In genomic region chr12:106149096-106149784, GRCh38 we compare ENCODE assay signal across 8 cellular contexts. TPM values are rescaled to one million over a fixed set of nuclear protein-coding genes. Genes with fewer than 3 reads are reported as not detected.
DNase-seq lines count a peak whose midpoint lies in the region; ATAC-seq and TF ChIP-seq lines count a peak whose summit lies in the region.

No MANE protein-coding gene starts in this region.

- no peak overlapping the region for H3K27ac ChIP-seq in HCT116 (ENCODE audit: low read depth, low read length)

- H3K4me1 Mint-ChIP-seq in WTC11 = peaks cover 24% of the 10 kb centered on the region
- no peaks in the 10 kb centered on the region for H3K4me1 Mint-ChIP-seq in activated T-helper 2 cell treated with anti-CD3 and anti-CD28 coated beads, Interferon-gamma antibody, Interleukin-2, Interleukin-4, amounts not matched to agents 10 μg/mL and 5 μg/mL and 100 μg/mL, durations not matched to agents 14 hours and 24 hours and 36 hours (ENCODE audit: low read depth)

- no peaks in the 10 kb centered on the region for H3K9me3 Mint-ChIP-seq in WTC11
- H3K9me3 Mint-ChIP-seq in activated T-helper 2 cell treated with anti-CD3 and anti-CD28 coated beads, Interferon-gamma antibody, Interleukin-2, Interleukin-4, amounts not matched to agents 10 μg/mL and 5 μg/mL and 100 μg/mL, durations not matched to agents 14 hours and 24 hours and 36 hours = no peaks in the 10 kb centered on the region

- H3K27me3 ChIP-seq in HCT116 (ENCODE audit: insufficient read depth, low read length) = no peaks in the 10 kb centered on the region

- no peaks in the 10 kb centered on the region for H3K36me3 ChIP-seq in HCT116 (ENCODE audit: control insufficient read depth in 1 of 2, insufficient read depth in 2 of 2, low read length in 2 of 2)

- no peaks in the 10 kb centered on the region for H4K20me1 ChIP-seq in HCT116 (ENCODE audit: insufficient read depth)

- RAD21 ChIA-PET in HCT116 (lab: Charles Lee; ENCODE audit: low non-redundant PET in 1 of 2, low total read pairs in 2 of 2, uncharacterized antibody in 2 of 2, unreplicated experiment in 2 of 2) = interaction anchor here (0.7 to 1.2 kb wide), 4 partner anchors 10 to 729 kb away, joined by 3 read pairs; no protein-coding TSS in a partner anchor

- peaks cover 8 to 12% of the 10 kb centered on the region in 2 experiments; a peak in 3 of 4 replicates for H3K4me1 ChIP-seq in HCT116 (ENCODE audit: control insufficient read depth in 1 of 2, insufficient read depth in 2 of 2, low read length in 2 of 2)

- H2AFZ ChIP-seq in HCT116 (ENCODE audit: low read depth, low read length, poor library complexity, severe bottlenecking) = peak overlapping the region; percentile 48

- peak; percentile 61 for TF ChIP-seq RAD21 in HCT116 (IDR thresholded peaks at IDR 0.05; ENCODE audit: low read depth)

- no peaks in the 10 kb centered on the region for H3K9me3 ChIP-seq in HCT116 (ENCODE audit: control insufficient read depth in 1 of 2, insufficient read depth in 1 of 2, low read depth in 1 of 2, low read length in 2 of 2)

- H3K36me3 Mint-ChIP-seq in WTC11 = no peaks in the 10 kb centered on the region
- H3K36me3 Mint-ChIP-seq in activated T-helper 2 cell treated with anti-CD3 and anti-CD28 coated beads, Interferon-gamma antibody, Interleukin-2, Interleukin-4, amounts not matched to agents 10 μg/mL and 5 μg/mL and 100 μg/mL, durations not matched to agents 14 hours and 24 hours and 36 hours (ENCODE audit: low read depth) = no peaks in the 10 kb centered on the region

- no peaks in the 10 kb centered on the region for H3K79me2 ChIP-seq in HCT116 (ENCODE audit: insufficient read depth, low read length)

- H3K4me3 ChIP-seq in HCT116 (replicated peaks in 1 of 2; ENCODE audit: low read depth in 1 of 2, low read length in 2 of 2) = no peak overlapping the region

- in situ Hi-C loops in ACHN (cut with HindIII; ENCODE audit: low pct_ligation_motif_present, low pct_unique_long_range_greater_than_20kb, low sequenced_read_pairs) = no loop called here

- H3K9ac ChIP-seq in HCT116 (ENCODE audit: low read length) = no peak overlapping the region

- intact Hi-C loops in HCT116 (cut with micrococcal nuclease) = no loop called here
- intact Hi-C loops in activated T-helper 2 cell treated with anti-CD3 and anti-CD28 coated beads, Interferon-gamma antibody, Interleukin-2, Interleukin-4, amounts not matched to agents 10 μg/mL and 5 μg/mL and 100 μg/mL, durations not matched to agents 14 hours and 24 hours and 36 hours (cut with micrococcal nuclease) = no loop called here

- no TSS peak for BruUV-seq in HCT116 (replicated peaks; lab: Mats Ljungman, UMichigan)

- H3K4me2 ChIP-seq in HCT116 (ENCODE audit: low read length) = 0 out of 2 replicates have a peak overlapping the region, but pooled peaks have one; percentile 20

- peak; percentile 56 to 73 (median 71); a peak in 5 of 6 replicates for TF ChIP-seq CTCF in HCT116 (IDR thresholded peaks at IDR 0.05 in 2 of 3, conservative IDR thresholded peaks at IDR 0.05 in 1 of 3; ENCODE audit: borderline replicate concordance in 1 of 3, insufficient read depth in 1 of 3, low read depth in 2 of 3, low read length in 2 of 3)
- 0 out of 2 replicates have a peak, but pooled peaks have one; percentile 18 for TF ChIP-seq CTCF in WTC11 (IDR thresholded peaks at IDR 0.05)

- POLR2A ChIA-PET in HCT116 (lab: Charles Lee) = no interaction called here
- POLR2A ChIA-PET in WTC11 (lab: Charles Lee) = interaction anchor here (1.7 to 2.0 kb wide), 2 partner anchors 10 to 12 kb away, joined by 7 to 8 read pairs; partner anchors contain the start of gene NUAK1

- TF ChIP-seq POLR2A in HCT116 (IDR thresholded peaks at IDR 0.05; ENCODE audit: borderline replicate concordance, extremely low read depth, insufficient read depth, insufficient read length) = no peak

- CTCF ChIA-PET in HCT116 (lab: Charles Lee) = interaction anchor here (0.7 to 2.7 kb wide), 15 partner anchors 8 to 770 kb away, joined by 3 to 25 read pairs (median 5); partner anchors contain the start of gene NUAK1
- CTCF ChIA-PET in WTC11 (lab: Charles Lee) = interaction anchor here (0.5 to 2.8 kb wide), 19 partner anchors 11 to 770 kb away, joined by 3 to 36 read pairs (median 4); partner anchors contain the start of genes NUAK1 and POLR3B

- peak; percentile 88 for ATAC-seq in HCT116
- ATAC-seq in WTC11 = peak; percentile 82
- ATAC-seq in HG03439 (IDR thresholded peaks at IDR 0.05; ENCODE audit: unreplicated experiment) = no peak

- DNase-seq in ACHN (peak; percentile 61), HCT116 (ENCODE audit: low read depth, low spot score) (peak; percentile 33), WTC11 (ENCODE audit: low spot score) (no peak), kidney glomerular epithelial cell (lab: John Stamatoyannopoulos, UW) (peak; percentile 37), DMS153 (lab: John Stamatoyannopoulos, UW) (no peak), NCI-H1694 (lab: John Stamatoyannopoulos, UW) (no peak)
- no peak for DNase-seq in activated T-helper 2 cell treated with anti-CD3 and anti-CD28 coated beads, Interferon-gamma antibody, Interleukin-2, Interleukin-4, amounts not matched to agents 10 μg/mL and 5 μg/mL and 100 μg/mL, durations not matched to agents 14 hours and 24 hours and 36 hours (ENCODE audit: low spot score)

- no peak overlapping the region for H3K27ac Mint-ChIP-seq in WTC11
- H3K27ac Mint-ChIP-seq in activated T-helper 2 cell treated with anti-CD3 and anti-CD28 coated beads, Interferon-gamma antibody, Interleukin-2, Interleukin-4, amounts not matched to agents 10 μg/mL and 5 μg/mL and 100 μg/mL, durations not matched to agents 14 hours and 24 hours and 36 hours = no peak overlapping the region

- H3K27me3 Mint-ChIP-seq in WTC11 (ENCODE audit: low read depth) = no peaks in the 10 kb centered on the region
- peaks cover 13% of the 10 kb centered on the region for H3K27me3 Mint-ChIP-seq in activated T-helper 2 cell treated with anti-CD3 and anti-CD28 coated beads, Interferon-gamma antibody, Interleukin-2, Interleukin-4, amounts not matched to agents 10 μg/mL and 5 μg/mL and 100 μg/mL, durations not matched to agents 14 hours and 24 hours and 36 hours (ENCODE audit: low read depth)

- no peaks in the 10 kb centered on the region for H3K9me2 ChIP-seq in HCT116 (ENCODE audit: insufficient read depth)

- no peak overlapping the region for H3K4me3 Mint-ChIP-seq in WTC11
- H3K4me3 Mint-ChIP-seq in activated T-helper 2 cell treated with anti-CD3 and anti-CD28 coated beads, Interferon-gamma antibody, Interleukin-2, Interleukin-4, amounts not matched to agents 10 μg/mL and 5 μg/mL and 100 μg/mL, durations not matched to agents 14 hours and 24 hours and 36 hours (ENCODE audit: low read depth) = no peak overlapping the region

TF ChIP-seq in HCT116, 20 proteins besides CTCF, POLR2A, EP300 and RAD21:
- TF ChIP-seq SRF (IDR thresholded peaks at IDR 0.05; ENCODE audit: low read depth) (peak; percentile 88), POLR2AphosphoS5 (IDR thresholded peaks at IDR 0.05; ENCODE audit: low read depth, low read length) (no peak)

TF ChIP-seq in WTC11, 78 proteins besides CTCF, POLR2A, EP300 and RAD21 (continues in another document):
- TF ChIP-seq E2F5 (CRISPR knock-in tag; IDR thresholded peaks at IDR 0.05) (no peak), OVOL2 (CRISPR knock-in tag; IDR thresholded peaks at IDR 0.05; ENCODE audit: borderline replicate concordance) (no peak), EMX1 (CRISPR knock-in tag; IDR thresholded peaks at IDR 0.05) (no peak), AR (CRISPR knock-in tag; IDR thresholded peaks at IDR 0.05) (no peak), ZNF232 (CRISPR knock-in tag; IDR thresholded peaks at IDR 0.05) (no peak), ERG (CRISPR knock-in tag; IDR thresholded peaks at IDR 0.05) (no peak), TCF7 (CRISPR knock-in tag; IDR thresholded peaks at IDR 0.05; ENCODE audit: low read depth) (no peak)

RNA-seq across cellular contexts. Expression of gene NUAK1, which starts 10.5 kb away (rescaled TPM):
- total RNA-seq in HCT116 (2021; ENCODE audit: unreplicated experiment) = 7.4 TPM
- 5.9 and 6.2 TPM in 2 replicates for polyA plus RNA-seq in HCT116 (2012)
- 10.3 to 15.9 TPM (median 12.3 TPM) in 3 replicates for total RNA-seq in WTC11 (2021)
- 0.02 and 0.11 TPM in 2 replicates for total RNA-seq in activated T-helper 2 cell treated with anti-CD3 and anti-CD28 coated beads, Interferon-gamma antibody, Interleukin-2, Interleukin-4, amounts not matched to agents 10 μg/mL and 5 μg/mL and 100 μg/mL, durations not matched to agents 14 hours and 24 hours and 36 hours

Comparison
In these comparisons a context has a peak if more than half of its experiments do, and no peak if none do; other contexts are left out.
1. DNase-seq: peak in ACHN (single experiment), HCT116 (single experiment) and kidney glomerular epithelial cell (single experiment); none in WTC11 (single experiment), DMS153 (single experiment), activated T-helper 2 cell treated with anti-CD3 and anti-CD28 coated beads, Interferon-gamma antibody, Interleukin-2, Interleukin-4, amounts not matched to agents 10 μg/mL and 5 μg/mL and 100 μg/mL, durations not matched to agents 14 hours and 24 hours and 36 hours (single experiment) and NCI-H1694 (single experiment).